ENCODE assay signal across 8 cellular contexts in genomic region chr13:24220086-24220703, GRCh38.
DNase-seq lines count a peak whose midpoint lies in the region; ATAC-seq and TF ChIP-seq lines count a peak whose summit lies in the region.

No MANE protein-coding gene starts in this region.

- ATAC-seq in GM18502 (IDR thresholded peaks at IDR 0.05; ENCODE audit: poor library complexity, unreplicated experiment), result no peak

- no peaks in the 10 kb centered on the region for H3K9me3 Mint-ChIP-seq in T-helper 2 cell treated with Interferon-gamma antibody and Interleukin-4, amounts not matched to agents 5 μg/mL and 100 μg/mL, for 36 hours

- peaks cover 3% of the 10 kb centered on the region for H3K36me3 Mint-ChIP-seq in T-helper 2 cell treated with Interferon-gamma antibody and Interleukin-4, amounts not matched to agents 5 μg/mL and 100 μg/mL, for 36 hours (ENCODE audit: low read depth)

- no peaks in the 10 kb centered on the region for H3K27me3 Mint-ChIP-seq in T-helper 2 cell treated with Interferon-gamma antibody and Interleukin-4, amounts not matched to agents 5 μg/mL and 100 μg/mL, for 36 hours (ENCODE audit: low read depth)

- peaks cover 24% of the 10 kb centered on the region for H3K4me1 Mint-ChIP-seq in T-helper 2 cell treated with Interferon-gamma antibody and Interleukin-4, amounts not matched to agents 5 μg/mL and 100 μg/mL, for 36 hours (ENCODE audit: low read depth)

- H3K27ac Mint-ChIP-seq in T-helper 2 cell treated with Interferon-gamma antibody and Interleukin-4, amounts not matched to agents 5 μg/mL and 100 μg/mL, for 36 hours, result no peak overlapping the region

- CTCF ChIA-PET in HEK293T (lab: Yijun Ruan, JAX), result interaction anchor here (1.1 to 1.8 kb wide), 2 partner anchors 166 to 211 kb away, joined by 3 to 9 read pairs; no protein-coding TSS in a partner anchor

- H3K27ac ChIP-seq in layer of hippocampus (ENCODE audit: low read depth, low read length), result peak overlapping the region; percentile 79

- no peaks in the 10 kb centered on the region for H3K27me3 ChIP-seq in layer of hippocampus (ENCODE audit: control insufficient read depth, insufficient read depth, low read length)

- POLR2A ChIA-PET in HEK293T (lab: Yijun Ruan, JAX), result no interaction called here

- no peak overlapping the region for H3K4me3 Mint-ChIP-seq in T-helper 2 cell treated with Interferon-gamma antibody and Interleukin-4, amounts not matched to agents 5 μg/mL and 100 μg/mL, for 36 hours

- peak; percentile 92 for DNase-seq in DMS53 treated with DMSO at 0.1 percent for 48 hours (lab: John Stamatoyannopoulos, UW; ENCODE audit: unreplicated experiment)
- peak; percentile 58 for DNase-seq in HEK293T (ENCODE audit: extremely low spot score)
- peak; percentile 26 for DNase-seq in NCI-H2029 treated with DMSO at 0.1 percent for 48 hours (lab: John Stamatoyannopoulos, UW)
- DNase-seq in T-helper 2 cell treated with Interferon-gamma antibody and Interleukin-4, amounts not matched to agents 5 μg/mL and 100 μg/mL, for 36 hours (ENCODE audit: low spot score), result peak; percentile 54
- DNase-seq in cerebellar cortex (ENCODE audit: low spot score), result peak; percentile 78
- DNase-seq in stimulated activated CD8-positive, alpha-beta memory T cell treated with anti-CD3 and anti-CD28 coated beads, Interleukin-12 subunit alpha, Interleukin-12 subunit beta, amount 100 ng/mL, for 24 hours (ENCODE audit: extremely low read depth), result peak; percentile 15

TF ChIP-seq in HEK293T, 16 proteins besides CTCF, POLR2A, EP300 and RAD21:
- TF ChIP-seq SUZ12 (IDR thresholded peaks at IDR 0.05), result no peak
- TF ChIP-seq NFRKB (IDR thresholded peaks at IDR 0.05), result no peak
- TF ChIP-seq LEF1 (IDR thresholded peaks at IDR 0.05; ENCODE audit: borderline replicate concordance), result no peak
- no peak for TF ChIP-seq FOXA1 (IDR thresholded peaks at IDR 0.05)
- TF ChIP-seq ZNF384 (IDR thresholded peaks at IDR 0.05), result no peak

Comparison
In these comparisons a context has a peak if more than half of its experiments do, and no peak if none do; other contexts are left out.
1. DNase-seq: peak in every context shown above with its lines; median percentile 92 in DMS53 treated with DMSO at 0.1 percent for 48 hours; 78 in cerebellar cortex; 58 in HEK293T; 54 in T-helper 2 cell treated with Interferon-gamma antibody and Interleukin-4, amounts not matched to agents 5 μg/mL and 100 μg/mL, for 36 hours; 26 in NCI-H2029 treated with DMSO at 0.1 percent for 48 hours; 15 in stimulated activated CD8-positive, alpha-beta memory T cell treated with anti-CD3 and anti-CD28 coated beads, Interleukin-12 subunit alpha, Interleukin-12 subunit beta, amount 100 ng/mL, for 24 hours.